8 cellular contexts compared by ENCODE assay signal in the genomic region with DNA sequence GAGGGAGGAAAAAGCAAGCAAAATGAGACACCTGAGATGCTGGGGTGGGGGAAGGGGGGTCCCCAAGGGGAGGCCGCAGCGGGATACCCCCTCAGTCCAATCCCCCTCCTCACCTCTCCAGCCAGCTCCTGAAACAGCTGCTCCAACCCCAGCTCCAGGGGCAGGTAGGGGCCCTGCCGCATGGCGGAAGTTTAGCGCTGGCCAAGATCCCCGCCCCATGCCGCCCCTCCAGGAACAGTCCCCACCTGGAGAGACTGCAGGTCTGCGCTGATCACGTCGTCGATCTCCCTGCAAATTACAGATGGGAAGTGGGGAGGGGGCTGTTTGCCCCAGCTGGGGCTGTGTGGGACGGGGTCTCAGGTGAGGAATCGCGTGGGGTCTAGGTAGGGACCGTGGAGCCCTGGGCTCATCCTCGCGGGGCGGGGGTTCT.
A peak's percentile ranks its signal among the peaks of the same experiment; 100 is the strongest.
DNase-seq lines count a peak whose midpoint lies in the region; ATAC-seq lines count a peak whose summit lies in the region.

No MANE protein-coding gene starts in this region.

- peaks cover 43% of the 10 kb centered on the region for H3K4me1 Mint-ChIP-seq in activated T-cell treated with anti-CD3 and anti-CD28 coated beads, Interleukin-2, amount 50 U/mL, for 24 hours (ENCODE audit: low read depth)
- peaks cover 72% of the 10 kb centered on the region for H3K4me1 Mint-ChIP-seq in stimulated activated effector memory CD8-positive, alpha-beta T cell treated with anti-CD3 and anti-CD28 coated beads, Interleukin-12 subunit alpha, Interleukin-12 subunit beta, amount 100 ng/mL, for 72 hours

- no peaks in the 10 kb centered on the region for H3K9me3 Mint-ChIP-seq in activated T-cell treated with anti-CD3 and anti-CD28 coated beads, Interleukin-2, amount 50 U/mL, for 24 hours
- H3K9me3 Mint-ChIP-seq in stimulated activated effector memory CD8-positive, alpha-beta T cell treated with anti-CD3 and anti-CD28 coated beads, Interleukin-12 subunit alpha, Interleukin-12 subunit beta, amount 100 ng/mL, for 72 hours = no peaks in the 10 kb centered on the region

- ATAC-seq in stimulated activated effector memory CD8-positive, alpha-beta T cell treated with anti-CD3 and anti-CD28 coated beads, Interleukin-12 subunit alpha, Interleukin-12 subunit beta, amount 100 ng/mL, for 72 hours = peak; percentile 2

- peaks cover 4% of the 10 kb centered on the region for H3K36me3 Mint-ChIP-seq in activated T-cell treated with anti-CD3 and anti-CD28 coated beads, Interleukin-2, amount 50 U/mL, for 24 hours (ENCODE audit: low read depth)
- peaks cover 65% of the 10 kb centered on the region for H3K36me3 Mint-ChIP-seq in stimulated activated effector memory CD8-positive, alpha-beta T cell treated with anti-CD3 and anti-CD28 coated beads, Interleukin-12 subunit alpha, Interleukin-12 subunit beta, amount 100 ng/mL, for 72 hours

- H3K4me3 Mint-ChIP-seq in activated T-cell treated with anti-CD3 and anti-CD28 coated beads, Interleukin-2, amount 50 U/mL, for 24 hours = no peak overlapping the region
- H3K4me3 Mint-ChIP-seq in stimulated activated effector memory CD8-positive, alpha-beta T cell treated with anti-CD3 and anti-CD28 coated beads, Interleukin-12 subunit alpha, Interleukin-12 subunit beta, amount 100 ng/mL, for 72 hours = peak overlapping the region; percentile 74

- peaks cover 7% of the 10 kb centered on the region for H3K27me3 Mint-ChIP-seq in activated T-cell treated with anti-CD3 and anti-CD28 coated beads, Interleukin-2, amount 50 U/mL, for 24 hours

- peak overlapping the region; percentile 85 for H3K27ac Mint-ChIP-seq in activated T-cell treated with anti-CD3 and anti-CD28 coated beads, Interleukin-2, amount 50 U/mL, for 24 hours
- peak overlapping the region; percentile 95 for H3K27ac Mint-ChIP-seq in stimulated activated effector memory CD8-positive, alpha-beta T cell treated with anti-CD3 and anti-CD28 coated beads, Interleukin-12 subunit alpha, Interleukin-12 subunit beta, amount 100 ng/mL, for 72 hours

- peak; percentile 23 for DNase-seq in stimulated activated CD4-positive, alpha-beta T cell treated with anti-CD3 and anti-CD28 coated beads, Interleukin-15, amount 100 ng/mL, for 24 hours
- DNase-seq in stimulated activated CD4-positive, alpha-beta T cell treated with anti-CD3 and anti-CD28 coated beads, Interleukin-2, amount 100 ng/mL, for 48 hours = no peak
- DNase-seq in activated T-cell treated with anti-CD3 and anti-CD28 coated beads, Interleukin-2, amount 50 U/mL, for 24 hours = peak; percentile 61
- DNase-seq in iPS DF 19.7 (ENCODE audit: low read depth, low spot score) = peak; percentile 25
- peak; percentile 26 to 75 for DNase-seq in stimulated activated effector memory CD8-positive, alpha-beta T cell treated with anti-CD3 and anti-CD28 coated beads, Interleukin-12 subunit alpha, Interleukin-12 subunit beta, amount 100 ng/mL, for 72 hours (ENCODE audit: low spot score in 2 of 2)
- no peak for DNase-seq in anterior cingulate cortex (lab: John Stamatoyannopoulos, UW)
- DNase-seq in hepatic stellate cell (ENCODE audit: low spot score) = no peak
- DNase-seq in HCEC 1CT = no peak

Comparison
In these comparisons a context has a peak if more than half of its experiments do, and no peak if none do; other contexts are left out.
1. DNase-seq: peak in stimulated activated CD4-positive, alpha-beta T cell treated with anti-CD3 and anti-CD28 coated beads, Interleukin-15, amount 100 ng/mL, for 24 hours (single experiment), activated T-cell treated with anti-CD3 and anti-CD28 coated beads, Interleukin-2, amount 50 U/mL, for 24 hours (single experiment), iPS DF 19.7 (single experiment) and stimulated activated effector memory CD8-positive, alpha-beta T cell treated with anti-CD3 and anti-CD28 coated beads, Interleukin-12 subunit alpha, Interleukin-12 subunit beta, amount 100 ng/mL, for 72 hours (2 of 2); none in stimulated activated CD4-positive, alpha-beta T cell treated with anti-CD3 and anti-CD28 coated beads, Interleukin-2, amount 100 ng/mL, for 48 hours (0 of 2), anterior cingulate cortex (0 of 58), hepatic stellate cell (single experiment) and HCEC 1CT (single experiment).